In the genomic region with DNA sequence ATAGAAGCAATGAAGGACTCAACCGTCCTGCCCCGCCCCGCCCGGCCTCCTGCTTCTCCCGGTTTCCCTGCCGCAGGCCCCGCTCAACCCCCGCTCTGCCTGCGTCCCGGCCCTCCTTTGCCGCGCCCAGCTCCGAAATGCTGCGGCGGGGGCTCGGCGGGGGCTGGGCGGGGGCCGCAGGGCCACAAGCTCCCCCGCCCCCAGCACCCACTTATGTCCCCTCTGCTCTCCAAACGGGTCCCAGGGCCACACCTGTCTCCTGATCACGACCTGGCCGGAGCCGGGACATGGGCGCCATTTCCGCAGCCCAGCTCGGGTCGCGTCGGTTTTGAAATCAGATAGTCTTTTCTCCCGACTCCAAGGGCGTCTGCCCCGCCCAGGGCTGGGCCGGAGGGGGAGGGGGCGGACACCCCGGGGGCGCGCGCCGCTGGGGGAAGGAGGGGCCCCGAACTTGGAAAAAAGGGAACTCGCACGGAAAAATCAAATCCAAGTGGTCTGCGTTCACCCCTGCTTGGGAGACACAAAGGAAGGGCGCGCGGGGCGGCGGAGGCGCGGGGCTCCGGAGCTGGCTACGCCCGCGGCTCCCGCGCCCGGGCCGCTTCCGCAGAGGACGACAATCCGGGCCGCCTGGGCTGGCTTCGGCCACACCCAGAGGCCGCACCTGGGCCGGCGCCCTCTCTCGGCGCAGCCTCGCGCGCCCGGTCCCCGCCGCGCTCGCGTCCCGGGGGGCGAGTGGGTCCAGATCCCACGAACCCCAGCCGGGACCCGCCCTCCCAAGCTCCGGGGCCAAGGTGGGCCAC, we compare ENCODE assay signal across 8 cellular contexts.
DNase-seq lines count a peak whose midpoint lies in the region; ATAC-seq and TF ChIP-seq lines count a peak whose summit lies in the region.

No MANE protein-coding gene starts in this region.

- DNase-seq in DMS114 treated with DMSO at 0.1 percent for 48 hours (lab: John Stamatoyannopoulos, UW; ENCODE audit: unreplicated experiment) = peak; percentile 29
- peak; percentile 72 for DNase-seq in MG63
- DNase-seq in T-helper 22 cell (ENCODE audit: low read depth) = peak; percentile 14
- DNase-seq in body of pancreas = peak; percentile 66 to 75 (median 73)
- no peak for DNase-seq in epidermal melanocyte (ENCODE audit: insufficient read length, low spot score)

- H3K9me3 ChIP-seq in MG63 (no peaks in the 10 kb centered on the region), body of pancreas (no peaks in the 10 kb centered on the region), iPS-18c (ENCODE audit: control insufficient read depth, insufficient read depth, low read length) (no peaks in the 10 kb centered on the region)

- peak; percentile 73 for ATAC-seq in GM21529 (IDR thresholded peaks at IDR 0.05; ENCODE audit: unreplicated experiment)
- peak; percentile 77 for ATAC-seq in body of pancreas

- H3K27me3 ChIP-seq in MG63 (no peaks in the 10 kb centered on the region), body of pancreas (no peaks in the 10 kb centered on the region)

- peak; percentile 19 to 72 (median 72) for TF ChIP-seq POLR2A in body of pancreas (IDR thresholded peaks at IDR 0.05)

- peaks cover 14% of the 10 kb centered on the region for H3K4me1 ChIP-seq in body of pancreas

- H3K4me3 ChIP-seq in MG63 = peak overlapping the region; percentile 67
- H3K4me3 ChIP-seq in body of pancreas = peak overlapping the region; percentile 44 to 87
- H3K4me3 ChIP-seq in iPS-18c (ENCODE audit: insufficient read depth, low read depth, low read length) = peak overlapping the region; percentile 53
- peak overlapping the region; percentile 60 to 82 (median 70) for H3K4me3 ChIP-seq in skin epidermis

- TF ChIP-seq CTCF in body of pancreas (IDR thresholded peaks at IDR 0.05) = peak in 3 of 7 experiments; percentile 8 to 11 (median 10)

- no peaks in the 10 kb centered on the region for H3K36me3 ChIP-seq in MG63
- no peaks in the 10 kb centered on the region for H3K36me3 ChIP-seq in body of pancreas (replicated peaks in 1 of 2; ENCODE audit: insufficient read depth in 1 of 2, low read depth in 2 of 2)

- peak overlapping the region; percentile 81 to 99 (median 99) for H3K27ac ChIP-seq in body of pancreas
- peak overlapping the region; percentile 87 to 100 (median 98) for H3K27ac ChIP-seq in skin epidermis

- 0% methylated on average over 18 to 84 of the region's 84 CpGs for WGBS in body of pancreas, 2 donors

- intact Hi-C loops in body of pancreas (cut with DNase I) = no loop called here
